8 cellular contexts compared by ENCODE assay signal in genomic region chr4:183407635-183408463, GRCh38. TPM values are rescaled to one million over a fixed set of nuclear protein-coding genes. Genes with fewer than 3 reads are reported as not detected.
A peak's percentile ranks its signal among the peaks of the same experiment; 100 is the strongest.
DNase-seq lines count a peak whose midpoint lies in the region; ATAC-seq and TF ChIP-seq lines count a peak whose summit lies in the region.

No MANE protein-coding gene starts in this region.

- intact Hi-C loops in tibial artery (cut with DNase I; ENCODE audit: low total_unique reads): loop anchor here (2.0 kb wide), 1 partner anchor 45 kb away; no protein-coding TSS in a partner anchor

- H3K27me3 Mint-ChIP-seq in memory B cell: no peaks in the 10 kb centered on the region

- H3K9me3 ChIP-seq in adipocyte (ENCODE audit: control insufficient read depth, low read length): no peaks in the 10 kb centered on the region
- H3K9me3 ChIP-seq in tibial artery: no peaks in the 10 kb centered on the region

- peaks cover 7% of the 10 kb centered on the region for H3K4me1 Mint-ChIP-seq in memory B cell

- peak overlapping the region in 1 of 2 donors; percentile 17 for H3K27ac ChIP-seq in tibial artery

- ATAC-seq in memory B cell (ENCODE audit: low read depth): no peak
- no peak for ATAC-seq in HG02610 (IDR thresholded peaks at IDR 0.05; ENCODE audit: unreplicated experiment)
- no peak for ATAC-seq in GM18498 (IDR thresholded peaks at IDR 0.05; ENCODE audit: unreplicated experiment)

- H3K4me3 ChIP-seq in adipocyte (ENCODE audit: low read length) (peak overlapping the region; percentile 83), tibial artery (peak overlapping the region; percentile 35 to 49)

- H3K36me3 ChIP-seq in adipocyte (ENCODE audit: control insufficient read depth, insufficient read depth, low read length, severe bottlenecking) (no peaks in the 10 kb centered on the region), tibial artery (no peaks in the 10 kb centered on the region)

- H3K27me3 ChIP-seq in adipocyte (replicated peaks; ENCODE audit: control insufficient read depth, insufficient read depth, low read length): peaks cover 4% of the 10 kb centered on the region
- H3K27me3 ChIP-seq in tibial artery: no peaks in the 10 kb centered on the region

- no peaks in the 10 kb centered on the region for H3K36me3 Mint-ChIP-seq in memory B cell

- H3K4me1 ChIP-seq in adipocyte (ENCODE audit: control insufficient read depth, insufficient read depth, low read length): no peaks in the 10 kb centered on the region
- no peaks in the 10 kb centered on the region for H3K4me1 ChIP-seq in tibial artery

- H3K9ac ChIP-seq in adipocyte (ENCODE audit: low read length): peak overlapping the region; percentile 62

- peak; percentile 59 for DNase-seq in activated effector memory CD4-positive, alpha-beta T cell treated with anti-CD3 and anti-CD28 coated beads, Interleukin-2, amount 50 U/mL, for 16 hours
- DNase-seq in activated effector memory CD4-positive, alpha-beta T cell treated with Interleukin-2 at 50 U/mL for 16 hours: no peak
- no peak for DNase-seq in adipocyte (ENCODE audit: low read depth)
- no peak for DNase-seq in memory B cell (ENCODE audit: low spot score in 2 of 2)
- peak in 1 of 2 donors; percentile 23 for DNase-seq in tibial artery
- DNase-seq in mesenteric fat pad (ENCODE audit: low spot score): no peak

- no peaks in the 10 kb centered on the region for H3K9me3 Mint-ChIP-seq in memory B cell

- peak overlapping the region; percentile 93 for H3K27ac Mint-ChIP-seq in memory B cell

- H3K4me3 Mint-ChIP-seq in memory B cell: peak overlapping the region; percentile 84

- no peak for TF ChIP-seq CTCF in tibial artery (IDR thresholded peaks at IDR 0.05)

RNA-seq across cellular contexts. Expression of gene CDKN2AIP, which starts 36.6 kb away (rescaled TPM):
- 8.1 TPM for total RNA-seq in mesenteric fat pad
